1 cellular context compared by ENCODE assay signal in the genomic region with DNA sequence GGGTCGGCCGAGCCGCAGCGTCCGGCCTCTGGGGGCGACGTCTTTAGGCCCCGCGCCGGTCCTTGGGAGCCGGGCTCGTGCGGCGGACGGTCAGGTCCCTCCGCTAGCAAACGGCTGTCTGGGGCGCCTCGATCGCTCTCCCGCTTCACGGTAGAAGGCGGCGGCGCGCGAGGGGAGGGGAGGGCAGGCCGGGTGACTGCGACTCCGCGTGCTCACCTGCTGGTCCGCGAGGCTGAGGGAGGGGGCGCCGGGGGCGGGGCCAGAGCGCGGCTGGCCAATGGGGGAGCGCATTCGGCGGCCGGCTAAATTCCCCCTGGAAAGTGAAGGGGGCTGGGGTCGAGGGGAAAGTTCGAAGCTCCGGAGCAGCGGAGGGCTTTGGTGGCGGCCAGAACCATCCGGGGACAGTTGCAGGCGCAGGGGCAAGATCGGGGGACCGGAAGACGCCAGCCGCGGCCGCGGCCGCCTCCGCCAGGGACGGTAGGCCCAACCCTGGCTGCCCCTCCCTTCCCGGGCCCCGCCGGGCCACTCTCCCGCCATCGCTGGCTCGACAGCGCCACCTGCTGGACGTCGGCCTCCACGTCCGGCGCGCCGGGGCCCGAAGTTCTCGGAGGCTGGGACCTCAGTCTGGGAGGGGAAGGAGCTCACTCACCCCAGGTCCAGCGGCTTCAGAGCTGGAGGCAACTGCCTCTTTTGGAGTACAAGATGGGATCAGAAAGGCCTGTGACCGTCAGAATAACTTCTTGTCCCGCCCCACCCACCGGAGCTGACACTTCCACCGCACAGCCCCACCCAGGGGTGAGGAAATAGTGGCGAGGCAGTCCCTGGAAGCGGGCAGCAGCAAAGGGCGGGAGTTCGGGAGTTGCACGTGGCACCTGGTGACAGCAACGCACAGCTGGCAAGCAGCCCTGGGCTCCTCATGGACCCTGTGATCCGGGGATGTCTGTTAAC.
A peak's percentile ranks its signal among the peaks of the same experiment; 100 is the strongest.
TF ChIP-seq lines count a peak whose summit lies in the region.

No MANE protein-coding gene starts in this region.

TF ChIP-seq in K562, 482 proteins besides CTCF, POLR2A, EP300 and RAD21 (continued from another document and continues in another):
- TF ChIP-seq SNRNP70 (optimal IDR thresholded peaks at IDR 0.05; ENCODE audit: low read depth, low read length) (no peak), ARID1B (IDR thresholded peaks at IDR 0.05) (no peak), ZNF766 (CRISPR knock-in tag; conservative IDR thresholded peaks at IDR 0.05) (no peak; the same call in 1 of the 2 replicates), ATF7 (IDR thresholded peaks at IDR 0.05) (peak; percentile 48; the same call in 1 of the 2 replicates), CXXC5 (CRISPR knock-in tag; IDR thresholded peaks at IDR 0.05) (peak; percentile 62), SP1 (CRISPR knock-in tag; IDR thresholded peaks at IDR 0.05) (peak; percentile 67), FIP1L1 (IDR thresholded peaks at IDR 0.05; ENCODE audit: low read depth, low read length, poor library complexity, severe bottlenecking) (no peak), ZNF212 (CRISPR knock-in tag; IDR thresholded peaks at IDR 0.05) (no peak), SMAD4 (CRISPR knock-in tag; conservative IDR thresholded peaks at IDR 0.05) (0 out of 2 replicates have a peak, but pooled peaks have one; percentile 34), KLF10 (CRISPR knock-in tag; IDR thresholded peaks at IDR 0.05) (no peak), GATA2 (CRISPR knock-in tag; IDR thresholded peaks at IDR 0.05) (no peak), PHF20 (IDR thresholded peaks at IDR 0.05; ENCODE audit: partially characterized antibody) (peak; percentile 40), XRCC5 (IDR thresholded peaks at IDR 0.05; ENCODE audit: low read depth, low read length) (peak; percentile 83; the same call in 1 of the 2 replicates), ZNF584 (CRISPR knock-in tag; IDR thresholded peaks at IDR 0.05; ENCODE audit: low read depth) (no peak), ETV5 (CRISPR knock-in tag; IDR thresholded peaks at IDR 0.05; ENCODE audit: low read depth) (peak; percentile 72; the same call in 1 of the 2 replicates), SIN3B (IDR thresholded peaks at IDR 0.05; ENCODE audit: low read depth) (no peak), NFATC3 (IDR thresholded peaks at IDR 0.05) (no peak), LCOR (CRISPR knock-in tag; IDR thresholded peaks at IDR 0.05) (peak; percentile 88), GATAD2B (IDR thresholded peaks at IDR 0.05; ENCODE audit: borderline replicate concordance) (no peak), SIN3A (IDR thresholded peaks at IDR 0.05; ENCODE audit: borderline replicate concordance in 2 of 2, control insufficient read depth in 1 of 2, low read depth in 2 of 2, low read length in 2 of 2) (0 out of 4 replicates have a peak, but pooled peaks of 1 of the 2 experiments have one; percentile 43), ZNF75A (CRISPR knock-in tag; IDR thresholded peaks at IDR 0.05) (no peak), HNRNPH1 (optimal IDR thresholded peaks at IDR 0.05; ENCODE audit: low read depth, low read length) (no peak), C11orf30 (IDR thresholded peaks at IDR 0.05; ENCODE audit: low read depth) (no peak), CC2D1A (IDR thresholded peaks at IDR 0.05) (peak; percentile 35; the same call in 1 of the 2 replicates), TCFL5 (CRISPR knock-in tag; conservative IDR thresholded peaks at IDR 0.05) (no peak)
- TF ChIP-seq, protein P1, sequence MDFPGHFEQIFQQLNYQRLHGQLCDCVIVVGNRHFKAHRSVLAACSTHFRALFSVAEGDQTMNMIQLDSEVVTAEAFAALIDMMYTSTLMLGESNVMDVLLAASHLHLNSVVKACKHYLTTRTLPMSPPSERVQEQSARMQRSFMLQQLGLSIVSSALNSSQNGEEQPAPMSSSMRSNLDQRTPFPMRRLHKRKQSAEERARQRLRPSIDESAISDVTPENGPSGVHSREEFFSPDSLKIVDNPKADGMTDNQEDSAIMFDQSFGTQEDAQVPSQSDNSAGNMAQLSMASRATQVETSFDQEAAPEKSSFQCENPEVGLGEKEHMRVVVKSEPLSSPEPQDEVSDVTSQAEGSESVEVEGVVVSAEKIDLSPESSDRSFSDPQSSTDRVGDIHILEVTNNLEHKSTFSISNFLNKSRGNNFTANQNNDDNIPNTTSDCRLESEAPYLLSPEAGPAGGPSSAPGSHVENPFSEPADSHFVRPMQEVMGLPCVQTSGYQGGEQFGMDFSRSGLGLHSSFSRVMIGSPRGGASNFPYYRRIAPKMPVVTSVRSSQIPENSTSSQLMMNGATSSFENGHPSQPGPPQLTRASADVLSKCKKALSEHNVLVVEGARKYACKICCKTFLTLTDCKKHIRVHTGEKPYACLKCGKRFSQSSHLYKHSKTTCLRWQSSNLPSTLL (IDR thresholded peaks at IDR 0.05): peak; percentile 85
- TF ChIP-seq, protein P2, sequence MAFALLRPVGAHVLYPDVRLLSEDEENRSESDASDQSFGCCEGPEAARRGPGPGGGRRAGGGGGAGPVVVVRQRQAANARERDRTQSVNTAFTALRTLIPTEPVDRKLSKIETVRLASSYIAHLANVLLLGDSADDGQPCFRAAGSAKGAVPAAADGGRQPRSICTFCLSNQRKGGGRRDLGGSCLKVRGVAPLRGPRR (CRISPR knock-in tag; IDR thresholded peaks at IDR 0.05): no peak
- TF ChIP-seq, protein P3, sequence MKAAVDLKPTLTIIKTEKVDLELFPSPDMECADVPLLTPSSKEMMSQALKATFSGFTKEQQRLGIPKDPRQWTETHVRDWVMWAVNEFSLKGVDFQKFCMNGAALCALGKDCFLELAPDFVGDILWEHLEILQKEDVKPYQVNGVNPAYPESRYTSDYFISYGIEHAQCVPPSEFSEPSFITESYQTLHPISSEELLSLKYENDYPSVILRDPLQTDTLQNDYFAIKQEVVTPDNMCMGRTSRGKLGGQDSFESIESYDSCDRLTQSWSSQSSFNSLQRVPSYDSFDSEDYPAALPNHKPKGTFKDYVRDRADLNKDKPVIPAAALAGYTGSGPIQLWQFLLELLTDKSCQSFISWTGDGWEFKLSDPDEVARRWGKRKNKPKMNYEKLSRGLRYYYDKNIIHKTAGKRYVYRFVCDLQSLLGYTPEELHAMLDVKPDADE (conservative IDR thresholded peaks at IDR 0.05; ENCODE audit: control insufficient read depth, low read depth, low read length): no peak; the same call in 1 of the 2 replicates
- TF ChIP-seq, protein P4, sequence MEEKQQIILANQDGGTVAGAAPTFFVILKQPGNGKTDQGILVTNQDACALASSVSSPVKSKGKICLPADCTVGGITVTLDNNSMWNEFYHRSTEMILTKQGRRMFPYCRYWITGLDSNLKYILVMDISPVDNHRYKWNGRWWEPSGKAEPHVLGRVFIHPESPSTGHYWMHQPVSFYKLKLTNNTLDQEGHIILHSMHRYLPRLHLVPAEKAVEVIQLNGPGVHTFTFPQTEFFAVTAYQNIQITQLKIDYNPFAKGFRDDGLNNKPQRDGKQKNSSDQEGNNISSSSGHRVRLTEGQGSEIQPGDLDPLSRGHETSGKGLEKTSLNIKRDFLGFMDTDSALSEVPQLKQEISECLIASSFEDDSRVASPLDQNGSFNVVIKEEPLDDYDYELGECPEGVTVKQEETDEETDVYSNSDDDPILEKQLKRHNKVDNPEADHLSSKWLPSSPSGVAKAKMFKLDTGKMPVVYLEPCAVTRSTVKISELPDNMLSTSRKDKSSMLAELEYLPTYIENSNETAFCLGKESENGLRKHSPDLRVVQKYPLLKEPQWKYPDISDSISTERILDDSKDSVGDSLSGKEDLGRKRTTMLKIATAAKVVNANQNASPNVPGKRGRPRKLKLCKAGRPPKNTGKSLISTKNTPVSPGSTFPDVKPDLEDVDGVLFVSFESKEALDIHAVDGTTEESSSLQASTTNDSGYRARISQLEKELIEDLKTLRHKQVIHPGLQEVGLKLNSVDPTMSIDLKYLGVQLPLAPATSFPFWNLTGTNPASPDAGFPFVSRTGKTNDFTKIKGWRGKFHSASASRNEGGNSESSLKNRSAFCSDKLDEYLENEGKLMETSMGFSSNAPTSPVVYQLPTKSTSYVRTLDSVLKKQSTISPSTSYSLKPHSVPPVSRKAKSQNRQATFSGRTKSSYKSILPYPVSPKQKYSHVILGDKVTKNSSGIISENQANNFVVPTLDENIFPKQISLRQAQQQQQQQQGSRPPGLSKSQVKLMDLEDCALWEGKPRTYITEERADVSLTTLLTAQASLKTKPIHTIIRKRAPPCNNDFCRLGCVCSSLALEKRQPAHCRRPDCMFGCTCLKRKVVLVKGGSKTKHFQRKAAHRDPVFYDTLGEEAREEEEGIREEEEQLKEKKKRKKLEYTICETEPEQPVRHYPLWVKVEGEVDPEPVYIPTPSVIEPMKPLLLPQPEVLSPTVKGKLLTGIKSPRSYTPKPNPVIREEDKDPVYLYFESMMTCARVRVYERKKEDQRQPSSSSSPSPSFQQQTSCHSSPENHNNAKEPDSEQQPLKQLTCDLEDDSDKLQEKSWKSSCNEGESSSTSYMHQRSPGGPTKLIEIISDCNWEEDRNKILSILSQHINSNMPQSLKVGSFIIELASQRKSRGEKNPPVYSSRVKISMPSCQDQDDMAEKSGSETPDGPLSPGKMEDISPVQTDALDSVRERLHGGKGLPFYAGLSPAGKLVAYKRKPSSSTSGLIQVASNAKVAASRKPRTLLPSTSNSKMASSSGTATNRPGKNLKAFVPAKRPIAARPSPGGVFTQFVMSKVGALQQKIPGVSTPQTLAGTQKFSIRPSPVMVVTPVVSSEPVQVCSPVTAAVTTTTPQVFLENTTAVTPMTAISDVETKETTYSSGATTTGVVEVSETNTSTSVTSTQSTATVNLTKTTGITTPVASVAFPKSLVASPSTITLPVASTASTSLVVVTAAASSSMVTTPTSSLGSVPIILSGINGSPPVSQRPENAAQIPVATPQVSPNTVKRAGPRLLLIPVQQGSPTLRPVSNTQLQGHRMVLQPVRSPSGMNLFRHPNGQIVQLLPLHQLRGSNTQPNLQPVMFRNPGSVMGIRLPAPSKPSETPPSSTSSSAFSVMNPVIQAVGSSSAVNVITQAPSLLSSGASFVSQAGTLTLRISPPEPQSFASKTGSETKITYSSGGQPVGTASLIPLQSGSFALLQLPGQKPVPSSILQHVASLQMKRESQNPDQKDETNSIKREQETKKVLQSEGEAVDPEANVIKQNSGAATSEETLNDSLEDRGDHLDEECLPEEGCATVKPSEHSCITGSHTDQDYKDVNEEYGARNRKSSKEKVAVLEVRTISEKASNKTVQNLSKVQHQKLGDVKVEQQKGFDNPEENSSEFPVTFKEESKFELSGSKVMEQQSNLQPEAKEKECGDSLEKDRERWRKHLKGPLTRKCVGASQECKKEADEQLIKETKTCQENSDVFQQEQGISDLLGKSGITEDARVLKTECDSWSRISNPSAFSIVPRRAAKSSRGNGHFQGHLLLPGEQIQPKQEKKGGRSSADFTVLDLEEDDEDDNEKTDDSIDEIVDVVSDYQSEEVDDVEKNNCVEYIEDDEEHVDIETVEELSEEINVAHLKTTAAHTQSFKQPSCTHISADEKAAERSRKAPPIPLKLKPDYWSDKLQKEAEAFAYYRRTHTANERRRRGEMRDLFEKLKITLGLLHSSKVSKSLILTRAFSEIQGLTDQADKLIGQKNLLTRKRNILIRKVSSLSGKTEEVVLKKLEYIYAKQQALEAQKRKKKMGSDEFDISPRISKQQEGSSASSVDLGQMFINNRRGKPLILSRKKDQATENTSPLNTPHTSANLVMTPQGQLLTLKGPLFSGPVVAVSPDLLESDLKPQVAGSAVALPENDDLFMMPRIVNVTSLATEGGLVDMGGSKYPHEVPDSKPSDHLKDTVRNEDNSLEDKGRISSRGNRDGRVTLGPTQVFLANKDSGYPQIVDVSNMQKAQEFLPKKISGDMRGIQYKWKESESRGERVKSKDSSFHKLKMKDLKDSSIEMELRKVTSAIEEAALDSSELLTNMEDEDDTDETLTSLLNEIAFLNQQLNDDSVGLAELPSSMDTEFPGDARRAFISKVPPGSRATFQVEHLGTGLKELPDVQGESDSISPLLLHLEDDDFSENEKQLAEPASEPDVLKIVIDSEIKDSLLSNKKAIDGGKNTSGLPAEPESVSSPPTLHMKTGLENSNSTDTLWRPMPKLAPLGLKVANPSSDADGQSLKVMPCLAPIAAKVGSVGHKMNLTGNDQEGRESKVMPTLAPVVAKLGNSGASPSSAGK (IDR thresholded peaks at IDR 0.05): peak; percentile 95
- TF ChIP-seq, protein P5, sequence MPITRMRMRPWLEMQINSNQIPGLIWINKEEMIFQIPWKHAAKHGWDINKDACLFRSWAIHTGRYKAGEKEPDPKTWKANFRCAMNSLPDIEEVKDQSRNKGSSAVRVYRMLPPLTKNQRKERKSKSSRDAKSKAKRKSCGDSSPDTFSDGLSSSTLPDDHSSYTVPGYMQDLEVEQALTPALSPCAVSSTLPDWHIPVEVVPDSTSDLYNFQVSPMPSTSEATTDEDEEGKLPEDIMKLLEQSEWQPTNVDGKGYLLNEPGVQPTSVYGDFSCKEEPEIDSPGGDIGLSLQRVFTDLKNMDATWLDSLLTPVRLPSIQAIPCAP (CRISPR knock-in tag; IDR thresholded peaks at IDR 0.05; ENCODE audit: borderline replicate concordance): no peak
- TF ChIP-seq, protein P6, sequence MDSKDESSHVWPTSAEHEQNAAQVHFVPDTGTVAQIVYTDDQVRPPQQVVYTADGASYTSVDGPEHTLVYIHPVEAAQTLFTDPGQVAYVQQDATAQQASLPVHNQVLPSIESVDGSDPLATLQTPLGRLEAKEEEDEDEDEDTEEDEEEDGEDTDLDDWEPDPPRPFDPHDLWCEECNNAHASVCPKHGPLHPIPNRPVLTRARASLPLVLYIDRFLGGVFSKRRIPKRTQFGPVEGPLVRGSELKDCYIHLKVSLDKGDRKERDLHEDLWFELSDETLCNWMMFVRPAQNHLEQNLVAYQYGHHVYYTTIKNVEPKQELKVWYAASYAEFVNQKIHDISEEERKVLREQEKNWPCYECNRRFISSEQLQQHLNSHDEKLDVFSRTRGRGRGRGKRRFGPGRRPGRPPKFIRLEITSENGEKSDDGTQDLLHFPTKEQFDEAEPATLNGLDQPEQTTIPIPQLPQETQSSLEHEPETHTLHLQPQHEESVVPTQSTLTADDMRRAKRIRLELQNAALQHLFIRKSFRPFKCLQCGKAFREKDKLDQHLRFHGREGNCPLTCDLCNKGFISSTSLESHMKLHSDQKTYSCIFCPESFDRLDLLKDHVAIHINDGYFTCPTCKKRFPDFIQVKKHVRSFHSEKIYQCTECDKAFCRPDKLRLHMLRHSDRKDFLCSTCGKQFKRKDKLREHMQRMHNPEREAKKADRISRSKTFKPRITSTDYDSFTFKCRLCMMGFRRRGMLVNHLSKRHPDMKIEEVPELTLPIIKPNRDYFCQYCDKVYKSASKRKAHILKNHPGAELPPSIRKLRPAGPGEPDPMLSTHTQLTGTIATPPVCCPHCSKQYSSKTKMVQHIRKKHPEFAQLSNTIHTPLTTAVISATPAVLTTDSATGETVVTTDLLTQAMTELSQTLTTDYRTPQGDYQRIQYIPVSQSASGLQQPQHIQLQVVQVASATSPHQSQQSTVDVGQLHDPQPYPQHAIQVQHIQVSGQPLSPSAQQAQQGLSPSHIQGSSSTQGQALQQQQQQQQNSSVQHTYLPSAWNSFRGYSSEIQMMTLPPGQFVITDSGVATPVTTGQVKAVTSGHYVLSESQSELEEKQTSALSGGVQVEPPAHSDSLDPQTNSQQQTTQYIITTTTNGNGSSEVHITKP (IDR thresholded peaks at IDR 0.05; ENCODE audit: partially characterized antibody): peak; percentile 36
- TF ChIP-seq, protein P7, sequence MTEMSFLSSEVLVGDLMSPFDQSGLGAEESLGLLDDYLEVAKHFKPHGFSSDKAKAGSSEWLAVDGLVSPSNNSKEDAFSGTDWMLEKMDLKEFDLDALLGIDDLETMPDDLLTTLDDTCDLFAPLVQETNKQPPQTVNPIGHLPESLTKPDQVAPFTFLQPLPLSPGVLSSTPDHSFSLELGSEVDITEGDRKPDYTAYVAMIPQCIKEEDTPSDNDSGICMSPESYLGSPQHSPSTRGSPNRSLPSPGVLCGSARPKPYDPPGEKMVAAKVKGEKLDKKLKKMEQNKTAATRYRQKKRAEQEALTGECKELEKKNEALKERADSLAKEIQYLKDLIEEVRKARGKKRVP (CRISPR knock-in tag; IDR thresholded peaks at IDR 0.05): no peak
- TF ChIP-seq, protein P8, sequence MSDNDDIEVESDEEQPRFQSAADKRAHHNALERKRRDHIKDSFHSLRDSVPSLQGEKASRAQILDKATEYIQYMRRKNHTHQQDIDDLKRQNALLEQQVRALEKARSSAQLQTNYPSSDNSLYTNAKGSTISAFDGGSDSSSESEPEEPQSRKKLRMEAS (CRISPR knock-in tag; IDR thresholded peaks at IDR 0.05): peak; percentile 88
